In genomic region chr7:75883265-75883824, GRCh38 we compare ENCODE assay signal across 6 cellular contexts. TPM values are rescaled to one million over a fixed set of nuclear protein-coding genes. Genes with fewer than 3 reads are reported as not detected.
DNase-seq lines count a peak whose midpoint lies in the region; ATAC-seq and TF ChIP-seq lines count a peak whose summit lies in the region.
"Not testable (repeated sequence)": the region's sequence is repeated elsewhere in the genome, so short reads cannot be mapped to it uniquely, and the experiment has no call there.

No MANE protein-coding gene starts in this region.

- peaks cover 12% of the 10 kb centered on the region for H3K4me1 ChIP-seq in OCI-LY1 (ENCODE audit: insufficient read depth, low read length, severe bottlenecking)
- peaks cover 15% of the 10 kb centered on the region for H3K4me1 ChIP-seq in osteoblast (ENCODE audit: insufficient read depth, low read length)

- intact Hi-C loops in activated CD8-positive, alpha-beta T cell treated with anti-CD3 and anti-CD28 coated beads for 36 hours (cut with micrococcal nuclease) = not testable (repeated sequence)

- peaks cover 20% of the 10 kb centered on the region for H3K4me1 Mint-ChIP-seq in activated CD8-positive, alpha-beta T cell treated with anti-CD3 and anti-CD28 coated beads for 36 hours (ENCODE audit: low read depth)

- not testable (repeated sequence) for H2AFZ ChIP-seq in OCI-LY1 (ENCODE audit: low read length); osteoblast (ENCODE audit: low read length)

- H3K4me3 Mint-ChIP-seq in activated CD8-positive, alpha-beta T cell treated with anti-CD3 and anti-CD28 coated beads for 36 hours = not testable (repeated sequence)

- peak; percentile 45 for DNase-seq in GM12865 (ENCODE audit: low read depth)
- DNase-seq in activated CD8-positive, alpha-beta T cell treated with anti-CD3 and anti-CD28 coated beads for 36 hours = not testable (repeated sequence)
- DNase-seq in osteoblast (ENCODE audit: insufficient read length, low spot score, missing footprints) = peak; percentile 27

- not testable (repeated sequence) for H3F3A ChIP-seq in OCI-LY1 (ENCODE audit: insufficient read depth, low read length)

- H3K36me3 ChIP-seq in OCI-LY1 (ENCODE audit: insufficient read depth, low read length) = peaks cover 71% of the 10 kb centered on the region
- H3K36me3 ChIP-seq in osteoblast (ENCODE audit: insufficient read depth, low read length) = peaks cover 52% of the 10 kb centered on the region

- POLR2A ChIA-PET in activated CD8-positive, alpha-beta T cell treated with anti-CD3 and anti-CD28 coated beads for 36 hours (lab: Charles Lee) = interaction anchor here (1.2 kb wide), 1 partner anchor 8 kb away, joined by 5 read pairs; no protein-coding TSS in a partner anchor

- H3K9ac ChIP-seq in OCI-LY1 (ENCODE audit: low read length) = not testable (repeated sequence)

- H3K27ac Mint-ChIP-seq in activated CD8-positive, alpha-beta T cell treated with anti-CD3 and anti-CD28 coated beads for 36 hours = peak overlapping the region; percentile 25

- not testable (repeated sequence) for TF ChIP-seq CTCF in GM12865 (IDR thresholded peaks at IDR 0.05; ENCODE audit: insufficient read depth, low read depth, low read length, missing control alignments); OCI-LY1 (IDR thresholded peaks at IDR 0.05; ENCODE audit: low read length); activated CD8-positive, alpha-beta T cell treated with anti-CD3 and anti-CD28 coated beads for 36 hours (IDR thresholded peaks at IDR 0.05); osteoblast (IDR thresholded peaks at IDR 0.05; ENCODE audit: extremely low read depth, low read depth, low read length)

- H3K27me3 ChIP-seq in OCI-LY1 (ENCODE audit: insufficient read depth, low read length); osteoblast (ENCODE audit: insufficient read depth, low read length): not testable (repeated sequence)

- not testable (repeated sequence) for H3K9me3 ChIP-seq in OCI-LY1 (ENCODE audit: low read length); osteoblast (ENCODE audit: low read depth, low read length)

- H3K27me3 Mint-ChIP-seq in activated CD8-positive, alpha-beta T cell treated with anti-CD3 and anti-CD28 coated beads for 36 hours = not testable (repeated sequence)

- H3K36me3 Mint-ChIP-seq in activated CD8-positive, alpha-beta T cell treated with anti-CD3 and anti-CD28 coated beads for 36 hours (ENCODE audit: low read depth) = peaks cover 47% of the 10 kb centered on the region

- H3K9me2 ChIP-seq in OCI-LY1 (ENCODE audit: low read depth, low read length) = not testable (repeated sequence)

- CTCF ChIA-PET in activated CD8-positive, alpha-beta T cell treated with anti-CD3 and anti-CD28 coated beads for 36 hours (lab: Charles Lee) = interaction anchor here (1.6 kb wide), 1 partner anchor 17 kb away, joined by 4 read pairs; no protein-coding TSS in a partner anchor

- not testable (repeated sequence) for H4K20me1 ChIP-seq in OCI-LY1 (ENCODE audit: insufficient read depth, low read length)
- H4K20me1 ChIP-seq in osteoblast (ENCODE audit: insufficient read depth, low read length) = peaks cover 19% of the 10 kb centered on the region

- ATAC-seq in GM18868 (IDR thresholded peaks at IDR 0.05; ENCODE audit: unreplicated experiment) = peak; percentile 54
- peak; percentile 61 for ATAC-seq in HG03060 (IDR thresholded peaks at IDR 0.05; ENCODE audit: low read depth, unreplicated experiment)
- not testable (repeated sequence) for ATAC-seq in activated CD8-positive, alpha-beta T cell treated with anti-CD3 and anti-CD28 coated beads for 36 hours

- H3K9me3 Mint-ChIP-seq in activated CD8-positive, alpha-beta T cell treated with anti-CD3 and anti-CD28 coated beads for 36 hours = not testable (repeated sequence)

- H3K27ac ChIP-seq in OCI-LY1 (ENCODE audit: low read depth, low read length, poor library complexity, severe bottlenecking) = peak overlapping the region; percentile 1
- not testable (repeated sequence) for H3K27ac ChIP-seq in osteoblast (ENCODE audit: low read depth, low read length)

- not testable (repeated sequence) for H3K4me3 ChIP-seq in GM12865 (ENCODE audit: low read depth, low read length); OCI-LY1 (ENCODE audit: low read depth, low read length, poor library complexity, severe bottlenecking); osteoblast (ENCODE audit: insufficient read depth, low read length)

- not testable (repeated sequence) for H3K79me2 ChIP-seq in OCI-LY1 (ENCODE audit: insufficient read depth, low read length)
- H3K79me2 ChIP-seq in osteoblast (ENCODE audit: insufficient read depth, low read length) = peaks cover 34% of the 10 kb centered on the region

- H3K4me2 ChIP-seq in OCI-LY1 (ENCODE audit: low read length); osteoblast (ENCODE audit: insufficient read depth, low read length): not testable (repeated sequence)

RNA-seq across cellular contexts. Expression of gene RHBDD2, which starts 4.5 kb away (rescaled TPM):
- 10 to 100 TPM; 21.7 to 23.1 TPM for total RNA-seq in activated CD8-positive, alpha-beta T cell treated with anti-CD3 and anti-CD28 coated beads for 36 hours
- 27.4 and 27.5 TPM in 2 replicates for total RNA-seq in osteoblast

RNA-seq across cellular contexts. Expression of gene POR, which starts 31.6 kb away (rescaled TPM):
- total RNA-seq in activated CD8-positive, alpha-beta T cell treated with anti-CD3 and anti-CD28 coated beads for 36 hours = 10 to 100 TPM; 22.8 to 25.2 TPM
- 70.4 and 73.1 TPM in 2 replicates for total RNA-seq in osteoblast
